Comparison of ENCODE assay signal across 29 cellular contexts in genomic region chr13:89393758-89394157, GRCh38.
DNase-seq lines count a peak whose midpoint lies in the region; ATAC-seq, FAIRE-seq and TF ChIP-seq lines count a peak whose summit lies in the region.
"Had no signal": no experiment of that assay in that cellular context is flagged by ENCODE, and none has a peak within 500 bp of the region (broad histone marks: within the 10 kb centered on the region; RNA-seq: fewer than 3 reads in every experiment).

No MANE protein-coding gene starts in this region.

- no peak overlapping the region for H2BK12ac ChIP-seq in H9 (ENCODE audit: insufficient read length, low read depth, low read length)
- H2BK12ac ChIP-seq in H1 (ENCODE audit: low read depth, low read length) = no peak overlapping the region

- H3K4me3 Mint-ChIP-seq in H9 = no peak overlapping the region
- H3K4me3 Mint-ChIP-seq: activated CD4-positive, alpha-beta T cell treated with anti-CD3 and anti-CD28 coated beads for 36 hours; activated naive CD8-positive, alpha-beta T cell treated with anti-CD3 and anti-CD28 coated beads, Interleukin-2, amount 50 U/mL, for 24 hours; activated T-cell treated with anti-CD3 and anti-CD28 coated beads, Interleukin-2, amount 50 U/mL, for 24 hours; CD4-positive, alpha-beta T cell; effector memory CD8-positive, alpha-beta T cell; immature natural killer cell; T-helper 1 cell treated with Interleukin-12 subunit alpha and Interleukin-12 subunit beta and Interleukin-4 antibody, amounts not matched to agents 30 μg/mL and 1 μg/mL, for 36 hours had no signal

- no peak overlapping the region for H3K23ac ChIP-seq in H9 (ENCODE audit: insufficient read length, low read depth, low read length)
- H3K23ac ChIP-seq in H1 (ENCODE audit: insufficient read length) = no peak overlapping the region

- ATAC-seq in omental fat pad (ENCODE audit: low FRiP score) (peak; percentile 48), lower lobe of right lung (no peak), upper lobe of left lung (ENCODE audit: low FRiP score in 2 of 2) (no peak)
- ATAC-seq: activated CD4-positive, alpha-beta T cell treated with anti-CD3 and anti-CD28 coated beads for 36 hours; activated naive CD8-positive, alpha-beta T cell treated with anti-CD3 and anti-CD28 coated beads, Interleukin-2, amount 50 U/mL, for 24 hours; body of pancreas; effector memory CD8-positive, alpha-beta T cell; esophagus mucosa; foreskin keratinocyte; upper lobe of right lung had no signal

- no peaks in the 10 kb centered on the region for H3K27me3 Mint-ChIP-seq in H9 (ENCODE audit: low read depth)
- H3K27me3 Mint-ChIP-seq: activated CD4-positive, alpha-beta T cell treated with anti-CD3 and anti-CD28 coated beads for 36 hours; activated naive CD8-positive, alpha-beta T cell treated with anti-CD3 and anti-CD28 coated beads, Interleukin-2, amount 50 U/mL, for 24 hours; activated T-cell treated with anti-CD3 and anti-CD28 coated beads, Interleukin-2, amount 50 U/mL, for 24 hours; CD4-positive, alpha-beta T cell; effector memory CD8-positive, alpha-beta T cell had no signal

- H3K9ac ChIP-seq in H9 (ENCODE audit: extremely low read depth, insufficient read length, low read length) (no peak overlapping the region), H1 (replicated peaks in 1 of 4; ENCODE audit: extremely low read depth in 1 of 4, low read depth in 3 of 4, low read length in 3 of 4) (no peak overlapping the region)

- TF ChIP-seq RAD21 in H1 (IDR thresholded peaks at IDR 0.05 in 1 of 2, conservative IDR thresholded peaks at IDR 0.05 in 1 of 2; ENCODE audit: low read depth in 2 of 2, low read length in 2 of 2) = no peak

- DNase-seq in H9 (no peak), NCI-H226 (peak; percentile 16), H1 (ENCODE audit: low read depth in 1 of 2, low spot score in 2 of 2) (no peak), omental fat pad (ENCODE audit: low spot score) (no peak), lower lobe of right lung (no peak), dorsolateral prefrontal cortex (no peak), DMS114 treated with DMSO at 0.1 percent for 48 hours (lab: John Stamatoyannopoulos, UW; ENCODE audit: unreplicated experiment) (no peak), upper lobe of left lung (no peak)
- DNase-seq: activated CD4-positive, alpha-beta T cell treated with anti-CD3 and anti-CD28 coated beads for 36 hours; activated gamma-delta T cell treated with Interleukin-2 at 50 U/mL for 16 hours; activated naive CD8-positive, alpha-beta T cell treated with anti-CD3 and anti-CD28 coated beads, Interleukin-2, amount 50 U/mL, for 24 hours; activated T-cell treated with anti-CD3 and anti-CD28 coated beads, Interleukin-2, amount 50 U/mL, for 24 hours; body of pancreas; CD4-positive, alpha-beta T cell; DMS 273 treated with DMSO at 0.1 percent for 48 hours; effector memory CD8-positive, alpha-beta T cell; foreskin keratinocyte; GOT3; immature natural killer cell; KG1; MV-4-11; NCI-H1930; NCI-H446 treated with DMSO at 0.1 percent for 48 hours; upper lobe of right lung had no signal

- H2BK5ac ChIP-seq in H9 (ENCODE audit: insufficient read length, low read length) (no peak overlapping the region), H1 (ENCODE audit: low read depth, low read length) (no peak overlapping the region)

- H3K27ac ChIP-seq in H9 (ENCODE audit: insufficient read length, low read depth, low read length) (no peak overlapping the region), H1 (ENCODE audit: low read depth, low read length) (no peak overlapping the region), lower lobe of right lung (no peak overlapping the region), dorsolateral prefrontal cortex (no peak overlapping the region), upper lobe of left lung (no peak overlapping the region)
- H3K27ac ChIP-seq: body of pancreas, foreskin keratinocyte, neutrophil, prostate gland, upper lobe of right lung had no signal

- H3K4me1 Mint-ChIP-seq in H9 = peaks cover 6% of the 10 kb centered on the region in 2 experiments
- H3K4me1 Mint-ChIP-seq: activated CD4-positive, alpha-beta T cell treated with anti-CD3 and anti-CD28 coated beads for 36 hours; activated naive CD8-positive, alpha-beta T cell treated with anti-CD3 and anti-CD28 coated beads, Interleukin-2, amount 50 U/mL, for 24 hours; immature natural killer cell had no signal

- TF ChIP-seq POLR2A in H1 (IDR thresholded peaks at IDR 0.05; ENCODE audit: control extremely low read depth in 1 of 2, low read depth in 2 of 2, low read length in 2 of 2) (no peak), upper lobe of left lung (IDR thresholded peaks at IDR 0.05) (no peak)

- CTCF ChIA-PET in H1 (lab: Charles Lee; ENCODE audit: partially characterized antibody) = no interaction called here

- H3K4me2 ChIP-seq in H9 (ENCODE audit: insufficient read depth, insufficient read length, low read length) (no peak overlapping the region), H1 (ENCODE audit: insufficient read depth in 1 of 2, low read depth in 2 of 2, low read length in 2 of 2) (no peak overlapping the region)

- H3K56ac ChIP-seq in H9 (ENCODE audit: insufficient read length, low read depth, low read length) (no peak overlapping the region), H1 (replicated peaks; ENCODE audit: insufficient read length, low read depth, low read length) (no peak overlapping the region)

- H4K8ac ChIP-seq in H9 (replicated peaks; ENCODE audit: insufficient read length, low read depth, low read length) (no peak overlapping the region), H1 (ENCODE audit: extremely low read depth, insufficient read depth, low read length) (no peak overlapping the region)

- H3K27me3 ChIP-seq in H9 (ENCODE audit: insufficient read depth, low read length) = no peaks in the 10 kb centered on the region
- H3K27me3 ChIP-seq in H1 (replicated peaks in 1 of 4; ENCODE audit: control insufficient read depth in 3 of 4, extremely low read depth in 1 of 4, insufficient read depth in 3 of 4, low read length in 3 of 4) = no peaks in the 10 kb centered on the region
- H3K27me3 ChIP-seq in lower lobe of right lung (ENCODE audit: low read depth) = no peaks in the 10 kb centered on the region
- peaks cover 0 to 3% (median 0%) of the 10 kb centered on the region in 45 donors for H3K27me3 ChIP-seq in dorsolateral prefrontal cortex
- H3K27me3 ChIP-seq in upper lobe of left lung = no peaks in the 10 kb centered on the region
- H3K27me3 ChIP-seq: body of pancreas, foreskin keratinocyte, neutrophil, upper lobe of right lung had no signal

- H2BK20ac ChIP-seq in H9 (ENCODE audit: low read depth, low read length, poor library complexity, severe bottlenecking) (no peak overlapping the region), H1 (ENCODE audit: low read length) (no peak overlapping the region)

- no peaks in the 10 kb centered on the region for H3K4me1 ChIP-seq in H9 (ENCODE audit: insufficient read depth, low read length)
- 0 out of 7 replicates have a peak, but pooled peaks cover 0 to 2% (median 0%) of the 10 kb centered on the region in 4 experiments for H3K4me1 ChIP-seq in H1 (replicated peaks in 1 of 4; ENCODE audit: control insufficient read depth in 3 of 4, insufficient read depth in 4 of 4, low read length in 3 of 4)
- H3K4me1 ChIP-seq in lower lobe of right lung = no peaks in the 10 kb centered on the region
- H3K4me1 ChIP-seq in upper lobe of left lung = no peaks in the 10 kb centered on the region
- H3K4me1 ChIP-seq: body of pancreas, foreskin keratinocyte, prostate gland, upper lobe of right lung had no signal

- H3K79me1 ChIP-seq in H9 (ENCODE audit: insufficient read depth, low read depth, low read length, poor library complexity, severe bottlenecking) (no peaks in the 10 kb centered on the region), H1 (ENCODE audit: low read depth, low read length) (no peaks in the 10 kb centered on the region)

- POLR2A ChIA-PET in H1 (lab: Charles Lee; ENCODE audit: partially characterized antibody) = no interaction called here

- H2AK5ac ChIP-seq in H9 (ENCODE audit: insufficient read length, low read length) (no peak overlapping the region), H1 (ENCODE audit: low read depth, low read length) (no peak overlapping the region)

- H2AFZ ChIP-seq in H9 (ENCODE audit: low read length) (no peak overlapping the region), H1 (ENCODE audit: low read length) (0 out of 2 replicates have a peak overlapping the region, but pooled peaks have one; percentile 3)

- no peak overlapping the region for H3K14ac ChIP-seq in H9 (ENCODE audit: insufficient read depth, low read length)
- H3K14ac ChIP-seq in H1 (ENCODE audit: insufficient read length) = no peak overlapping the region

- intact Hi-C loops in lower lobe of right lung (cut with DNase I) = no loop called here
- intact Hi-C loops in dorsolateral prefrontal cortex (cut with DNase I) = no loop called here

- H4K20me1 ChIP-seq in H9 (ENCODE audit: control insufficient read depth, insufficient read depth, insufficient read length) (no peaks in the 10 kb centered on the region), H1 (replicated peaks in 1 of 2; ENCODE audit: control insufficient read depth in 1 of 2, insufficient read depth in 2 of 2, low read length in 2 of 2) (no peaks in the 10 kb centered on the region)

- H3K4ac ChIP-seq in H9 (ENCODE audit: low read depth, low read length) (no peak overlapping the region), H1 (replicated peaks; ENCODE audit: insufficient read length, low read depth, low read length) (no peak overlapping the region)

- no peak overlapping the region for H2BK15ac ChIP-seq in H9 (ENCODE audit: low read depth, low read length)
- H2BK15ac ChIP-seq in H1 (ENCODE audit: low read length) = no peak overlapping the region

- H3K18ac ChIP-seq in H9 (ENCODE audit: insufficient read length, low read depth, low read length) (no peak overlapping the region), H1 (ENCODE audit: extremely low read depth, low read length) (no peak overlapping the region)

- WGBS in H9 (ENCODE audit: extremely low coverage, insufficient read length, low lambda C conversion rate) = no CpG with 5 or more reads among the region's 3 CpGs
- WGBS in H1 (ENCODE audit: extremely low coverage in 1 of 2, insufficient coverage in 1 of 2, insufficient read length in 1 of 2, insufficient replicate concordance in 2 of 2, low coverage in 1 of 2, low lambda C conversion rate in 2 of 2, missing lambda C conversion rate in 1 of 2), 2 experiments = 86% methylated on average over 3 of the region's 3 CpGs; no CpG with 5 or more reads in 1 of the 2 experiments
- 59 to 69% methylated on average over 3 of the region's 3 CpGs for WGBS in upper lobe of left lung, 2 donors

- H3K4me3 ChIP-seq in H1 (ENCODE audit: extremely low read depth in 1 of 4, insufficient read depth in 2 of 4, low read depth in 3 of 4, low read length in 4 of 4) (no peak overlapping the region), lower lobe of right lung (no peak overlapping the region), dorsolateral prefrontal cortex (no peak overlapping the region), upper lobe of left lung (no peak overlapping the region)
- H3K4me3 ChIP-seq: body of pancreas, prostate gland, upper lobe of right lung had no signal

- H2BK120ac ChIP-seq in H9 (ENCODE audit: low read depth, low read length, poor library complexity, severe bottlenecking) = no peak overlapping the region
- H2BK120ac ChIP-seq in H1 (replicated peaks; ENCODE audit: low read depth, low read length) = no peak overlapping the region

- H4K5ac ChIP-seq in H9 (ENCODE audit: insufficient read length, low read depth, low read length) = no peak overlapping the region
- H4K5ac ChIP-seq in H1 (ENCODE audit: insufficient read length, low read depth, low read length) = no peak overlapping the region

- TF ChIP-seq EP300 in H1 (IDR thresholded peaks at IDR 0.05; ENCODE audit: borderline replicate concordance in 1 of 2, low read depth in 2 of 2, low read length in 2 of 2) (no peak), upper lobe of left lung (IDR thresholded peaks at IDR 0.05) (no peak)

- no peak for FAIRE-seq in H1 (lab: Jason Lieb, UNC)
- FAIRE-seq: colon had no signal

- H3K9me3 ChIP-seq in H9 (ENCODE audit: control insufficient read depth, low read depth, low read length) (no peaks in the 10 kb centered on the region), H1 (ENCODE audit: insufficient read depth in 2 of 2, low read depth in 1 of 2, low read length in 1 of 2) (no peaks in the 10 kb centered on the region), lower lobe of right lung (no peaks in the 10 kb centered on the region), upper lobe of left lung (peaks cover 0 to 9% (median 0%) of the 10 kb centered on the region in 4 donors)
- H3K9me3 ChIP-seq: body of pancreas, neutrophil, prostate gland had no signal

- TF ChIP-seq CTCF in H9 (conservative IDR thresholded peaks at IDR 0.05) (no peak), H1 (IDR thresholded peaks at IDR 0.05; ENCODE audit: control extremely low read depth in 1 of 3, insufficient read depth in 1 of 3, low read depth in 1 of 3, low read length in 3 of 3) (no peak), omental fat pad (IDR thresholded peaks at IDR 0.05) (no peak), lower lobe of right lung (IDR thresholded peaks at IDR 0.05) (no peak), dorsolateral prefrontal cortex (IDR thresholded peaks at IDR 0.05 in 54 of 56, conservative IDR thresholded peaks at IDR 0.05 in 2 of 56; ENCODE audit: low read depth in 1 of 56, partially characterized antibody in 56 of 56) (no peak), upper lobe of left lung (IDR thresholded peaks at IDR 0.05) (no peak)

- H3K36me3 Mint-ChIP-seq in H9 (ENCODE audit: insufficient read depth in 1 of 3, low read depth in 3 of 3) = peaks cover 0 to 2% (median 0%) of the 10 kb centered on the region in 3 experiments; a peak in 2 of 7 replicates
- H3K36me3 Mint-ChIP-seq: immature natural killer cell had no signal

- no peak overlapping the region for H3T11ph ChIP-seq in H9 (ENCODE audit: low read length)

- H3K36me3 ChIP-seq in H1 (ENCODE audit: control insufficient read depth in 2 of 4, insufficient read depth in 4 of 4, low read length in 3 of 4) = no peaks in the 10 kb centered on the region
- H3K36me3 ChIP-seq in lower lobe of right lung = no peaks in the 10 kb centered on the region
- H3K36me3 ChIP-seq in upper lobe of left lung = no peaks in the 10 kb centered on the region
- H3K36me3 ChIP-seq: neutrophil, prostate gland, upper lobe of right lung had no signal

- H3K79me2 ChIP-seq in H9 (ENCODE audit: insufficient read depth, low read length) = no peaks in the 10 kb centered on the region
- no peaks in the 10 kb centered on the region for H3K79me2 ChIP-seq in H1 (ENCODE audit: control insufficient read depth in 1 of 2, insufficient read depth in 2 of 2, low read length in 2 of 2)

- H3K9me3 Mint-ChIP-seq in H9 = no peaks in the 10 kb centered on the region; a peak in 2 of 5 replicates
- H3K9me3 Mint-ChIP-seq: activated T-cell treated with anti-CD3 and anti-CD28 coated beads, Interleukin-2, amount 50 U/mL, for 24 hours; T-helper 1 cell treated with Interleukin-12 subunit alpha and Interleukin-12 subunit beta and Interleukin-4 antibody, amounts not matched to agents 30 μg/mL and 1 μg/mL, for 36 hours had no signal

- H3K27ac Mint-ChIP-seq in H9 = peak overlapping the region in 2 of 3 experiments; percentile 8 to 15; a peak in 3 of 7 replicates
- H3K27ac Mint-ChIP-seq: activated CD4-positive, alpha-beta T cell treated with anti-CD3 and anti-CD28 coated beads for 36 hours; activated naive CD8-positive, alpha-beta T cell treated with anti-CD3 and anti-CD28 coated beads, Interleukin-2, amount 50 U/mL, for 24 hours; activated T-cell treated with anti-CD3 and anti-CD28 coated beads, Interleukin-2, amount 50 U/mL, for 24 hours; CD4-positive, alpha-beta T cell; effector memory CD8-positive, alpha-beta T cell; immature natural killer cell; T-helper 1 cell treated with Interleukin-12 subunit alpha and Interleukin-12 subunit beta and Interleukin-4 antibody, amounts not matched to agents 30 μg/mL and 1 μg/mL, for 36 hours had no signal

- H3K23me2 ChIP-seq in H9 (ENCODE audit: insufficient read length, low read depth, low read length, poor library complexity, severe bottlenecking) = no peaks in the 10 kb centered on the region
- no peaks in the 10 kb centered on the region for H3K23me2 ChIP-seq in H1 (ENCODE audit: low read depth, low read length)

- H4K91ac ChIP-seq in H9 (ENCODE audit: insufficient read length, low read depth, low read length) (no peak overlapping the region), H1 (replicated peaks; ENCODE audit: insufficient read length, low read length) (no peak overlapping the region)
